Comparison of ENCODE assay signal across 7 cellular contexts in the genomic region with DNA sequence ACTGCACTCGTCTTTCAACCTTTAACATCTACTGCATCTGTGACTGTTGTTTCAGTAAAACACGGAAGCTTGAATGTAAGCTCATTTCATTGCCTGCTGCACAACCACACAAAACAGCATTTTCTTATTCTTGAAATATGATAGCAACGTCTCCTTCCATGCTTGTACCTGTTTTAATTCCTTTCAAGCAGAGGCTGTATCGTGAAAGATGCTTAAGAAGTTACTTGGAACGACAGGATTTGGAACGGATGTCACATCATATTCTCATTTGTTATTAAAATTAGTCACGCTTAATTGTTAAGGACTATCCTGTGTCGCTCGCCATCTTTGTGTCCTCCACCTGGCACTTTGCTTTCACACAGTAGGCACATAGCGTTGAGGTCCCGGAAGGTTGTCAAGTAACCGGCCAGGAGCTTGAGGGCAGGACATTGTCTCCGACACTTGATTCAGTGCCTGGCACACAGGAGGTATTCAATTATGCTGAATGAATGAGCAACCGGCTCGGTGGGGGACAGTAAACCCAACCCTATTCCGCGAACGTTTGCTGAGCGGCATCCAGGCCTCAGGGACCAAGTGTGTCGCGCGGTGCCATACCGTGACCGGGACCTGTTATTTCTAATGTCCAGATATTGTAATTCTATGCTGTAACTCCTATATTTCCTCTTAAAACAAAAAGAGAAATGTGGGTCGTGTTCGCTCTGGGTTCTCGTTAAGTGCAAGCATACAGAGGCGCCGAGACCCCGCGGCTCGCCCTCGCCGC. TPM values are rescaled to one million over a fixed set of nuclear protein-coding genes. Genes with fewer than 3 reads are reported as not detected.
A peak's percentile ranks its signal among the peaks of the same experiment; 100 is the strongest.
DNase-seq lines count a peak whose midpoint lies in the region; ATAC-seq and TF ChIP-seq lines count a peak whose summit lies in the region.

No MANE protein-coding gene starts in this region.

- no peaks in the 10 kb centered on the region for H3K27me3 ChIP-seq in effector memory CD4-positive, alpha-beta T cell (replicated peaks; ENCODE audit: control insufficient read depth, insufficient read depth, low read length, poor library complexity, severe bottlenecking)
- H3K27me3 ChIP-seq in thyroid gland = no peaks in the 10 kb centered on the region

- intact Hi-C loops in thyroid gland (cut with DNase I) = no loop called here

- H3K36me3 ChIP-seq in effector memory CD4-positive, alpha-beta T cell (ENCODE audit: control insufficient read depth, insufficient read depth, low read length) = no peaks in the 10 kb centered on the region
- H3K36me3 ChIP-seq in mesodermal cell (ENCODE audit: control insufficient read depth, insufficient read depth, low read length) (peaks cover 11% of the 10 kb centered on the region), thyroid gland (no peaks in the 10 kb centered on the region)

- TF ChIP-seq CTCF in HFF-Myc (IDR thresholded peaks at IDR 0.05; ENCODE audit: low read depth, low read length, missing control alignments) (no peak), thyroid gland (IDR thresholded peaks at IDR 0.05) (no peak)

- no peak for DNase-seq in HFF-Myc (ENCODE audit: extremely low read depth, low read depth)
- DNase-seq in NCI-H1092 treated with DMSO at 0.1 percent for 48 hours (lab: John Stamatoyannopoulos, UW) = peak; percentile 87
- peak; percentile 29 for DNase-seq in T-helper 9 cell
- peak in 2 of 3 donors; percentile 1 to 31 for DNase-seq in effector memory CD4-positive, alpha-beta T cell
- no peak for DNase-seq in thyroid gland

- peak overlapping the region; percentile 94 for H3K27ac ChIP-seq in effector memory CD4-positive, alpha-beta T cell (ENCODE audit: insufficient read depth, low read length, poor library complexity, severe bottlenecking)
- H3K27ac ChIP-seq in mesodermal cell (ENCODE audit: low read depth, low read length, severe bottlenecking) (peak overlapping the region; percentile 88), thyroid gland (peak overlapping the region; percentile 96 to 98 (median 98))

- peak overlapping the region; percentile 88 for H3K4me3 ChIP-seq in HFF-Myc (replicated peaks; ENCODE audit: low read depth, low read length)
- H3K4me3 ChIP-seq in effector memory CD4-positive, alpha-beta T cell (ENCODE audit: insufficient read depth, low read depth, low read length, poor library complexity, severe bottlenecking) = peak overlapping the region; percentile 83
- peak overlapping the region; percentile 93 for H3K4me3 ChIP-seq in mesodermal cell (ENCODE audit: extremely low read depth, insufficient read depth, low read length, poor library complexity, severe bottlenecking)
- H3K4me3 ChIP-seq in thyroid gland (replicated peaks in 1 of 3) = peak overlapping the region; percentile 81 to 92 (median 82)

- H3K9me3 ChIP-seq in effector memory CD4-positive, alpha-beta T cell (ENCODE audit: control insufficient read depth, low read length) = no peaks in the 10 kb centered on the region
- H3K9me3 ChIP-seq in mesodermal cell (ENCODE audit: control insufficient read depth, low read length) = no peaks in the 10 kb centered on the region
- no peaks in the 10 kb centered on the region for H3K9me3 ChIP-seq in thyroid gland

- H3K4me1 ChIP-seq in effector memory CD4-positive, alpha-beta T cell (ENCODE audit: control insufficient read depth, insufficient read depth, low read length, poor library complexity, severe bottlenecking) = peaks cover 12% of the 10 kb centered on the region
- H3K4me1 ChIP-seq in mesodermal cell (ENCODE audit: control insufficient read depth, insufficient read depth, low read length, poor library complexity, severe bottlenecking) (peaks cover under 1% of the 10 kb centered on the region), thyroid gland (peaks cover 13 to 14% of the 10 kb centered on the region in 2 donors)

- ATAC-seq in GM18502 (IDR thresholded peaks at IDR 0.05; ENCODE audit: poor library complexity, unreplicated experiment) = peak; percentile 45

- no peak for TF ChIP-seq POLR2A in thyroid gland (IDR thresholded peaks at IDR 0.05)

- 22 to 24% methylated on average over 22 to 26 of the region's 34 CpGs for WGBS in mesodermal cell (ENCODE audit: insufficient coverage in 2 of 2), 2 experiments
- WGBS in thyroid gland, 2 donors = 2 to 3% methylated on average over 33 to 34 of the region's 34 CpGs

RNA-seq across cellular contexts. Expression of a gene that starts 0.5 kb away (rescaled TPM):
- polyA plus RNA-seq in mesodermal cell (2013, experiment 1 of 2) = 102 TPM
- 96.4 TPM for polyA plus RNA-seq in mesodermal cell (2013, experiment 2 of 2)
- 10 to 100 TPM; 45.1 to 75.6 (median 58.1) TPM for total RNA-seq in thyroid gland

Comparison
In these comparisons a context has a peak if more than half of its experiments do, and no peak if none do; other contexts are left out.
1. DNase-seq: peak in NCI-H1092 treated with DMSO at 0.1 percent for 48 hours (single experiment), T-helper 9 cell (single experiment) and effector memory CD4-positive, alpha-beta T cell (2 of 3); none in HFF-Myc (single experiment) and thyroid gland (0 of 2).
2. Peak in every context shown above with its lines, with median percentiles within 50 percentile points of each other: H3K4me3 ChIP-seq and H3K27ac ChIP-seq.